Comparison of ENCODE assay signal across 11 cellular contexts in genomic region chr13:46654956-46655726, GRCh38.
DNase-seq lines count a peak whose midpoint lies in the region; ATAC-seq, FAIRE-seq and TF ChIP-seq lines count a peak whose summit lies in the region.
"Had no signal": no experiment of that assay in that cellular context is flagged by ENCODE, and none has a peak within 500 bp of the region (broad histone marks: within the 10 kb centered on the region; RNA-seq: fewer than 3 reads in every experiment).

No MANE protein-coding gene starts in this region.

- POLR2A ChIA-PET in endothelial cell of umbilical vein (lab: Charles Lee): no interaction called here
- POLR2A ChIA-PET in naive thymus-derived CD8-positive, alpha-beta T cell (lab: Charles Lee): no interaction called here

- FAIRE-seq in endothelial cell of umbilical vein (lab: Jason Lieb, UNC): no peak
- FAIRE-seq: endometrium had no signal

- H3K27ac Mint-ChIP-seq in naive thymus-derived CD8-positive, alpha-beta T cell: peak overlapping the region; percentile 6 to 96 (median 75)

- peak overlapping the region; percentile 95 for H3K4me2 ChIP-seq in endothelial cell of umbilical vein (ENCODE audit: insufficient read depth, low read length)

- peaks cover 35% of the 10 kb centered on the region for H3K4me1 ChIP-seq in endothelial cell of umbilical vein (ENCODE audit: control insufficient read depth, extremely low read depth, insufficient read depth, low read length)
- H3K4me1 ChIP-seq in aorta (ENCODE audit: control insufficient read depth in 1 of 2, insufficient read depth in 2 of 2, low read length in 2 of 2): peaks cover 0 to 2% of the 10 kb centered on the region in 2 donors

- H3K79me2 ChIP-seq in endothelial cell of umbilical vein (ENCODE audit: control insufficient read depth, insufficient read depth, low read length): peaks cover 7% of the 10 kb centered on the region

- peaks cover 0 to 13% (median 11%) of the 10 kb centered on the region in 3 donors for H3K36me3 Mint-ChIP-seq in naive thymus-derived CD8-positive, alpha-beta T cell

- H3K9me3 ChIP-seq in endothelial cell of umbilical vein (replicated peaks; ENCODE audit: control insufficient read depth, insufficient read depth, low read length) (no peaks in the 10 kb centered on the region), aorta (ENCODE audit: control insufficient read depth, low read length) (no peaks in the 10 kb centered on the region)
- H3K9me3 ChIP-seq: HAP-1 had no signal

- dilution Hi-C loops in endothelial cell of umbilical vein (cut with MboI; ENCODE audit: extremely low pct_ligation_motif_present, low sequenced_read_pairs): no loop called here

- H3K9me1 ChIP-seq in endothelial cell of umbilical vein (replicated peaks; ENCODE audit: control insufficient read depth, extremely low read depth, insufficient read depth, low read length): no peaks in the 10 kb centered on the region

- TF ChIP-seq CTCF in endothelial cell of umbilical vein (IDR thresholded peaks at IDR 0.05; ENCODE audit: extremely low read depth in 1 of 2, insufficient read depth in 1 of 2, low read depth in 1 of 2, low read length in 2 of 2): no peak

- TSS peak; percentile 79 for BruUV-seq in endothelial cell of umbilical vein (replicated peaks; lab: Mats Ljungman, UMichigan)

- H3K4me3 ChIP-seq in endothelial cell of umbilical vein (replicated peaks in 1 of 3; ENCODE audit: insufficient read depth in 1 of 3, low read depth in 1 of 3, low read length in 3 of 3): peak overlapping the region in 2 of 3 experiments; percentile 9 to 51
- no peak overlapping the region for H3K4me3 ChIP-seq in aorta (ENCODE audit: low read length in 2 of 2)
- H3K4me3 ChIP-seq: HAP-1 had no signal

- H3K36me3 ChIP-seq in endothelial cell of umbilical vein (ENCODE audit: control insufficient read depth in 2 of 2, extremely low read depth in 1 of 2, insufficient read depth in 2 of 2, low read length in 2 of 2): no peaks in the 10 kb centered on the region
- no peaks in the 10 kb centered on the region for H3K36me3 ChIP-seq in aorta (ENCODE audit: control insufficient read depth in 1 of 2, insufficient read depth in 2 of 2, low read length in 1 of 2)
- H3K36me3 ChIP-seq: HAP-1 had no signal

- intact Hi-C loops in Right ventricle myocardium inferior (cut with DNase I) (no loop called here), cardiac septum (cut with DNase I) (no loop called here), endothelial cell of umbilical vein (cut with micrococcal nuclease) (loop anchor here (1.0 to 2.0 kb wide), 3 partner anchors 8 to 101 kb away; no protein-coding TSS in a partner anchor), aorta (cut with DNase I) (no loop called here)

- no peaks in the 10 kb centered on the region for H3K27me3 Mint-ChIP-seq in naive thymus-derived CD8-positive, alpha-beta T cell

- no peaks in the 10 kb centered on the region for H3K9me3 Mint-ChIP-seq in naive thymus-derived CD8-positive, alpha-beta T cell

- 21 to 34% methylated on average over 2 of the region's 2 CpGs for WGBS in aorta, 2 donors

- H3K27me3 ChIP-seq in endothelial cell of umbilical vein (ENCODE audit: control insufficient read depth in 2 of 2, insufficient read depth in 2 of 2, low read length in 2 of 2): no peaks in the 10 kb centered on the region
- H3K27me3 ChIP-seq in aorta (ENCODE audit: control insufficient read depth in 1 of 2, insufficient read depth in 2 of 2, low read length in 1 of 2): no peaks in the 10 kb centered on the region

- ATAC-seq in Right ventricle myocardium inferior: peak; percentile 5
- ATAC-seq in naive thymus-derived CD8-positive, alpha-beta T cell: no peak
- ATAC-seq in aorta (ENCODE audit: low FRiP score): peak; percentile 45
- no peak for ATAC-seq in HG03457 (IDR thresholded peaks at IDR 0.05; ENCODE audit: unreplicated experiment)
- ATAC-seq: PC-3 had no signal

- CTCF ChIA-PET in endothelial cell of umbilical vein (lab: Charles Lee): interaction anchor here (0.9 to 1.3 kb wide), 7 partner anchors 8 to 103 kb away, joined by 3 to 7 read pairs (median 3); partner anchors contain the start of gene LRCH1

- TF ChIP-seq POLR2A in endothelial cell of umbilical vein (IDR thresholded peaks at IDR 0.05; ENCODE audit: low read depth, low read length): no peak

- no peak overlapping the region for H2AFZ ChIP-seq in endothelial cell of umbilical vein (ENCODE audit: low read depth, low read length)

- DNase-seq in Right ventricle myocardium inferior (ENCODE audit: missing footprints): no peak
- DNase-seq in cardiac septum (ENCODE audit: low spot score): no peak
- DNase-seq in endothelial cell of umbilical vein (ENCODE audit: low read depth, low spot score): peak; percentile 86
- DNase-seq in naive thymus-derived CD8-positive, alpha-beta T cell: no peak
- DNase-seq in aorta: no peak
- no peak for DNase-seq in COR-L47 (lab: John Stamatoyannopoulos, UW)
- DNase-seq in NCI-H2227 (lab: John Stamatoyannopoulos, UW; ENCODE audit: unreplicated experiment): no peak
- DNase-seq: PC-3 had no signal

- no peaks in the 10 kb centered on the region for H4K20me1 ChIP-seq in endothelial cell of umbilical vein (replicated peaks; ENCODE audit: control insufficient read depth, extremely low read depth, insufficient read depth, low read length)

- peak overlapping the region in 7 of 10 donors; percentile 10 to 73 (median 31) for H3K4me3 Mint-ChIP-seq in naive thymus-derived CD8-positive, alpha-beta T cell

- peaks cover 5 to 49% (median 39%) of the 10 kb centered on the region in 4 donors for H3K4me1 Mint-ChIP-seq in naive thymus-derived CD8-positive, alpha-beta T cell

- H3K9ac ChIP-seq in endothelial cell of umbilical vein (replicated peaks; ENCODE audit: extremely low read depth, insufficient read depth, low read length): peak overlapping the region; percentile 80

- H3K27ac ChIP-seq in endothelial cell of umbilical vein (ENCODE audit: insufficient read depth, low read depth, low read length) (peak overlapping the region; percentile 86), aorta (ENCODE audit: low read depth in 1 of 2, low read length in 2 of 2) (peak overlapping the region in 1 of 2 donors; percentile 69)

TF ChIP-seq in endothelial cell of umbilical vein, 7 proteins besides CTCF, POLR2A, EP300 and RAD21:
- TF ChIP-seq FOS (IDR thresholded peaks at IDR 0.05; ENCODE audit: borderline replicate concordance, insufficient read depth, low read length) (no peak), POLR2AphosphoS5 (IDR thresholded peaks at IDR 0.05; ENCODE audit: insufficient read depth, low read depth, low read length) (no peak), MYC (IDR thresholded peaks at IDR 0.05; ENCODE audit: low read depth, low read length) (no peak), MAX (IDR thresholded peaks at IDR 0.05; ENCODE audit: insufficient read depth, insufficient read length) (no peak), EZH2 (IDR thresholded peaks at IDR 0.05; ENCODE audit: borderline replicate concordance, low read depth, low read length, severe bottlenecking) (no peak), JUN (IDR thresholded peaks at IDR 0.05; ENCODE audit: borderline replicate concordance, insufficient read depth, insufficient read length, low read depth) (no peak), GATA2 (IDR thresholded peaks at IDR 0.05; ENCODE audit: insufficient read depth, insufficient read length, low read depth, low read length) (no peak)

Comparison
In these comparisons a context has a peak if more than half of its experiments do, and no peak if none do; other contexts are left out.
1. ATAC-seq: peak in Right ventricle myocardium inferior (single experiment) and aorta (single experiment); none in naive thymus-derived CD8-positive, alpha-beta T cell (0 of 2) and HG03457 (single experiment).
2. H3K4me3 ChIP-seq: peak in endothelial cell of umbilical vein (2 of 3); none in aorta (0 of 2).